ENCODE assay signal across 2 cellular contexts in genomic region chr7:138773817-138774216, GRCh38.
TF ChIP-seq lines count a peak whose summit lies in the region.

No MANE protein-coding gene starts in this region.

TF ChIP-seq in H1, 55 proteins besides CTCF, POLR2A, EP300 and RAD21:
- TF ChIP-seq NANOG (IDR thresholded peaks at IDR 0.05; ENCODE audit: insufficient read depth, low read depth, low read length, poor library complexity, severe bottlenecking), result no peak
- 0 out of 2 replicates have a peak, but pooled peaks have one; percentile 27 for TF ChIP-seq E2F6 (IDR thresholded peaks at IDR 0.05)
- 0 out of 2 replicates have a peak, but pooled peaks have one; percentile 19 for TF ChIP-seq SP1 (IDR thresholded peaks at IDR 0.05; ENCODE audit: low read depth, low read length)
- no peak for TF ChIP-seq RBBP5 (IDR thresholded peaks at IDR 0.05; ENCODE audit: borderline replicate concordance, low read depth, low read length)
- TF ChIP-seq KDM5A (IDR thresholded peaks at IDR 0.05; ENCODE audit: low read length), result no peak
- no peak for TF ChIP-seq CREB1 (IDR thresholded peaks at IDR 0.05)
- TF ChIP-seq GTF2F1 (IDR thresholded peaks at IDR 0.05; ENCODE audit: borderline replicate concordance, low read depth, low read length), result no peak
- TF ChIP-seq BRCA1 (IDR thresholded peaks at IDR 0.05; ENCODE audit: low read depth, low read length), result no peak
- TF ChIP-seq RNF2 (IDR thresholded peaks at IDR 0.05; ENCODE audit: borderline replicate concordance, low read depth, low read length, missing control alignments, poor library complexity, severe bottlenecking), result no peak
- no peak for TF ChIP-seq NRF1 (IDR thresholded peaks at IDR 0.05; ENCODE audit: low read depth, low read length)
- no peak for TF ChIP-seq TAF7 (optimal IDR thresholded peaks at IDR 0.05; ENCODE audit: borderline replicate concordance, low read depth, low read length)
- TF ChIP-seq RXRA (IDR thresholded peaks at IDR 0.05; ENCODE audit: insufficient read depth, low read depth, low read length), result peak; percentile 82; the same call in 1 of the 2 replicates
- no peak for TF ChIP-seq CBX8 (IDR thresholded peaks at IDR 0.05; ENCODE audit: borderline replicate concordance, low read depth, low read length)
- TF ChIP-seq JUN (IDR thresholded peaks at IDR 0.05; ENCODE audit: low read depth, low read length), result no peak
- no peak for TF ChIP-seq BACH1 (IDR thresholded peaks at IDR 0.05; ENCODE audit: low read length)
- TF ChIP-seq USF2 (IDR thresholded peaks at IDR 0.05; ENCODE audit: low read length), result no peak
- no peak for TF ChIP-seq POU5F1 (IDR thresholded peaks at IDR 0.05; ENCODE audit: low read depth, low read length)
- TF ChIP-seq SP4 (IDR thresholded peaks at IDR 0.05; ENCODE audit: low read length), result no peak
- TF ChIP-seq ZNF274 (IDR thresholded peaks at IDR 0.05; ENCODE audit: borderline replicate concordance, extremely low read depth, low read length), result no peak
- no peak for TF ChIP-seq SIRT6 (IDR thresholded peaks at IDR 0.05; ENCODE audit: low read length)
- peak; percentile 31 to 79; a peak in 2 of 4 replicates for TF ChIP-seq HDAC2 (IDR thresholded peaks at IDR 0.05; ENCODE audit: borderline replicate concordance in 1 of 2, low read depth in 2 of 2, low read length in 2 of 2)
- no peak for TF ChIP-seq ASH2L (IDR thresholded peaks at IDR 0.05; ENCODE audit: low read length)
- no peak for TF ChIP-seq CBX5 (IDR thresholded peaks at IDR 0.05; ENCODE audit: low read depth, low read length)
- TF ChIP-seq POLR2AphosphoS5 (IDR thresholded peaks at IDR 0.05; ENCODE audit: low read depth, low read length), result no peak
- TF ChIP-seq GABPA (IDR thresholded peaks at IDR 0.05; ENCODE audit: borderline replicate concordance, insufficient read depth, low read length), result no peak
- TF ChIP-seq TEAD4 (IDR thresholded peaks at IDR 0.05; ENCODE audit: low read depth, low read length), result no peak
- TF ChIP-seq JUND (IDR thresholded peaks at IDR 0.05; ENCODE audit: low read length), result no peak
- TF ChIP-seq TAF1 (IDR thresholded peaks at IDR 0.05; ENCODE audit: low read depth, low read length), result no peak
- no peak for TF ChIP-seq EGR1 (IDR thresholded peaks at IDR 0.05; ENCODE audit: borderline replicate concordance, low read depth, low read length)
- no peak for TF ChIP-seq FOSL1 (IDR thresholded peaks at IDR 0.05; ENCODE audit: insufficient read depth, low read depth, low read length)
- no peak for TF ChIP-seq BCL11A (IDR thresholded peaks at IDR 0.05; ENCODE audit: low read depth in 2 of 2, low read length in 2 of 2)

TF ChIP-seq in HepG2, 621 proteins besides CTCF, POLR2A, EP300 and RAD21 (continues in another document):
- TF ChIP-seq ZBTB43 (CRISPR knock-in tag; conservative IDR thresholded peaks at IDR 0.05), result no peak
- peak; percentile 51 for TF ChIP-seq XRCC5 (optimal IDR thresholded peaks at IDR 0.05; ENCODE audit: low read length)
- no peak for TF ChIP-seq ZNF770 (CRISPR knock-in tag; IDR thresholded peaks at IDR 0.05)
- TF ChIP-seq ZNF761 (CRISPR knock-in tag; conservative IDR thresholded peaks at IDR 0.05), result no peak
- no peak for TF ChIP-seq MAFG (CRISPR knock-in tag; IDR thresholded peaks at IDR 0.05)
- TF ChIP-seq SIN3A (IDR thresholded peaks at IDR 0.05; ENCODE audit: borderline replicate concordance, low read depth, low read length), result no peak
- peak; percentile 48; the same call in 1 of the 2 replicates for TF ChIP-seq SP5 (CRISPR knock-in tag; IDR thresholded peaks at IDR 0.05; ENCODE audit: borderline replicate concordance, low read depth)
- TF ChIP-seq PATZ1 (CRISPR knock-in tag; IDR thresholded peaks at IDR 0.05), result 0 out of 2 replicates have a peak, but pooled peaks have one; percentile 41
- no peak for TF ChIP-seq ZNF615 (CRISPR knock-in tag; IDR thresholded peaks at IDR 0.05; ENCODE audit: borderline replicate concordance)
- no peak for TF ChIP-seq RBAK (CRISPR knock-in tag; IDR thresholded peaks at IDR 0.05)
- no peak for TF ChIP-seq ZNF274 (CRISPR knock-in tag; IDR thresholded peaks at IDR 0.05)
- no peak for TF ChIP-seq NR2F6 (IDR thresholded peaks at IDR 0.05)
- TF ChIP-seq NR2F6 (CRISPR knock-in tag; IDR thresholded peaks at IDR 0.05), result 0 out of 2 replicates have a peak, but pooled peaks have one; percentile 10
- no peak for TF ChIP-seq PHF21A (CRISPR knock-in tag; IDR thresholded peaks at IDR 0.05)
- no peak for TF ChIP-seq KDM4B (CRISPR knock-in tag; IDR thresholded peaks at IDR 0.05)
- TF ChIP-seq ZNF282 (IDR thresholded peaks at IDR 0.05; ENCODE audit: partially characterized antibody), result no peak
- no peak for TF ChIP-seq HIVEP1 (CRISPR knock-in tag; IDR thresholded peaks at IDR 0.05)
- no peak for TF ChIP-seq PLRG1 (conservative IDR thresholded peaks at IDR 0.05)
- TF ChIP-seq MTF2 (CRISPR knock-in tag; IDR thresholded peaks at IDR 0.05; ENCODE audit: borderline replicate concordance), result no peak
- no peak for TF ChIP-seq ZNF44 (CRISPR knock-in tag; IDR thresholded peaks at IDR 0.05)
- TF ChIP-seq AHR (CRISPR knock-in tag; IDR thresholded peaks at IDR 0.05), result no peak
- TF ChIP-seq STAG1 (CRISPR knock-in tag; IDR thresholded peaks at IDR 0.05), result 0 out of 2 replicates have a peak, but pooled peaks have one; percentile 22
- TF ChIP-seq ZBTB3 (CRISPR knock-in tag; IDR thresholded peaks at IDR 0.05; ENCODE audit: borderline replicate concordance, low read depth), result no peak
- TF ChIP-seq ZNF414 (CRISPR knock-in tag; IDR thresholded peaks at IDR 0.05), result no peak
- no peak for TF ChIP-seq ZNF251 (CRISPR knock-in tag; IDR thresholded peaks at IDR 0.05)
- TF ChIP-seq NFAT5 (CRISPR knock-in tag; IDR thresholded peaks at IDR 0.05), result no peak
- TF ChIP-seq ZNF17 (CRISPR knock-in tag; IDR thresholded peaks at IDR 0.05), result no peak
- no peak for TF ChIP-seq ZNF589 (CRISPR knock-in tag; conservative IDR thresholded peaks at IDR 0.05)
- no peak for TF ChIP-seq JUN (CRISPR knock-in tag; IDR thresholded peaks at IDR 0.05)
- no peak for TF ChIP-seq ZNF784 (CRISPR knock-in tag; IDR thresholded peaks at IDR 0.05; ENCODE audit: borderline replicate concordance)
- TF ChIP-seq ZBTB7B (CRISPR knock-in tag; IDR thresholded peaks at IDR 0.05), result no peak
- peak; percentile 15; the same call in 1 of the 2 replicates for TF ChIP-seq ZNF687 (CRISPR knock-in tag; IDR thresholded peaks at IDR 0.05)
